8 cellular contexts compared by ENCODE assay signal in genomic region chr5:151315998-151316597, GRCh38. TPM values are rescaled to one million over a fixed set of nuclear protein-coding genes. Genes with fewer than 3 reads are reported as not detected.
DNase-seq lines count a peak whose midpoint lies in the region; ATAC-seq and TF ChIP-seq lines count a peak whose summit lies in the region.

No MANE protein-coding gene starts in this region.

- peak; percentile 96 for TF ChIP-seq CTCF in BE2C (IDR thresholded peaks at IDR 0.05; ENCODE audit: low read depth, low read length)
- TF ChIP-seq CTCF in fibroblast of mammary gland (conservative IDR thresholded peaks at IDR 0.05; ENCODE audit: control insufficient read depth, insufficient read depth, low read depth, low read length) = peak; percentile 91
- TF ChIP-seq CTCF in neural progenitor cell (IDR thresholded peaks at IDR 0.05) = peak; percentile 98
- peak; percentile 76 to 87 (median 83) for TF ChIP-seq CTCF in testis (IDR thresholded peaks at IDR 0.05)

- H3K4me3 ChIP-seq in BE2C (ENCODE audit: low read depth, low read length) (no peak overlapping the region), fibroblast of mammary gland (ENCODE audit: control insufficient read depth, low read depth, low read length) (no peak overlapping the region), neural progenitor cell (no peak overlapping the region), testis (no peak overlapping the region)

- no peaks in the 10 kb centered on the region for H3K27me3 Mint-ChIP-seq in neural progenitor cell (ENCODE audit: insufficient read depth, low read depth)

- no peak overlapping the region for H3K4me3 Mint-ChIP-seq in neural progenitor cell

- no peaks in the 10 kb centered on the region for H4K20me1 ChIP-seq in neural progenitor cell (ENCODE audit: low read depth)

- H3K27me3 ChIP-seq in BE2C (no peaks in the 10 kb centered on the region), neural progenitor cell (no peaks in the 10 kb centered on the region), testis (no peaks in the 10 kb centered on the region)

- H2AFZ ChIP-seq in neural progenitor cell (replicated peaks) = peak overlapping the region; percentile 27

- no peaks in the 10 kb centered on the region; the same call in 1 of the 2 replicates for H3K9me3 ChIP-seq in BE2C
- no peaks in the 10 kb centered on the region for H3K9me3 ChIP-seq in neural progenitor cell (ENCODE audit: low read depth)
- H3K9me3 ChIP-seq in testis = no peaks in the 10 kb centered on the region

- peak; percentile 59 for ATAC-seq in GM18517 (IDR thresholded peaks at IDR 0.05; ENCODE audit: unreplicated experiment)
- ATAC-seq in HG03025 (IDR thresholded peaks at IDR 0.05; ENCODE audit: low FRiP score, unreplicated experiment) = peak; percentile 77

- no peak overlapping the region for H3K9ac ChIP-seq in neural progenitor cell

- H3K27ac Mint-ChIP-seq in neural progenitor cell = no peak overlapping the region

- H3F3A ChIP-seq in neural progenitor cell (ENCODE audit: low read depth) = no peaks in the 10 kb centered on the region

- H3K27ac ChIP-seq in neural progenitor cell (no peak overlapping the region), testis (no peak overlapping the region)

- H3K36me3 Mint-ChIP-seq in neural progenitor cell = peaks cover 2% of the 10 kb centered on the region

- no peak for TF ChIP-seq POLR2A in testis (IDR thresholded peaks at IDR 0.05)

- intact Hi-C loops in testis (cut with DNase I; ENCODE audit: low total_unique reads) = no loop called here

- H3K4me1 Mint-ChIP-seq in neural progenitor cell = peaks cover 2% of the 10 kb centered on the region

- peaks cover 6% of the 10 kb centered on the region for H3K9me3 Mint-ChIP-seq in neural progenitor cell

- no peaks in the 10 kb centered on the region for H3K79me2 ChIP-seq in neural progenitor cell (ENCODE audit: low read depth)

- H3K4me1 ChIP-seq in BE2C = no peaks in the 10 kb centered on the region
- no peaks in the 10 kb centered on the region for H3K4me1 ChIP-seq in neural progenitor cell
- peaks cover 20% of the 10 kb centered on the region for H3K4me1 ChIP-seq in testis

- WGBS in testis, 2 donors = 62 to 65% methylated on average over 8 of the region's 8 CpGs

- DNase-seq in BE2C (peak; percentile 80), NCI-H748 (lab: John Stamatoyannopoulos, UW; ENCODE audit: unreplicated experiment) (peak; percentile 69), fibroblast of mammary gland (ENCODE audit: low read depth) (peak; percentile 64), neural progenitor cell (ENCODE audit: low spot score) (peak; percentile 78), testis (peak; percentile 92)
- DNase-seq in activated CD8-positive, alpha-beta memory T cell treated with anti-CD3 and anti-CD28 coated beads, Interleukin-2, amount 50 U/mL, for 48 hours = peak; percentile 79

- H3K36me3 ChIP-seq in BE2C (no peaks in the 10 kb centered on the region), neural progenitor cell (no peaks in the 10 kb centered on the region), testis (ENCODE audit: low read depth, missing control alignments) (no peaks in the 10 kb centered on the region)

- H3K4me2 ChIP-seq in neural progenitor cell = no peak overlapping the region

RNA-seq across cellular contexts. Expression of gene SLC36A3, which starts 12.5 kb away (rescaled TPM):
- polyA plus RNA-seq in BE2C (2012; ENCODE audit: insufficient read depth, insufficient read length, low read depth) = not detected
- total RNA-seq in neural progenitor cell (ENCODE audit: low replicate concordance) = not detected in 2 replicates
- total RNA-seq in testis = 1 to 10 TPM; 4.2 to 8.3 TPM
- 21.9 TPM for polyA plus RNA-seq in testis (ENCODE audit: insufficient read depth, low read depth, low replicate concordance)

RNA-seq across cellular contexts. Expression of gene SLC36A2, which starts 31.3 kb away (rescaled TPM):
- not detected for polyA plus RNA-seq in BE2C (2012; ENCODE audit: insufficient read depth, insufficient read length, low read depth)
- total RNA-seq in neural progenitor cell (ENCODE audit: low replicate concordance) (not detected in 2 replicates), testis (under 1 TPM; 0.43 to 0.47 TPM)
- polyA plus RNA-seq in testis (ENCODE audit: insufficient read depth, low read depth, low replicate concordance) = 1.5 TPM
